Comparison of ENCODE assay signal across 13 cellular contexts in the genomic region with DNA sequence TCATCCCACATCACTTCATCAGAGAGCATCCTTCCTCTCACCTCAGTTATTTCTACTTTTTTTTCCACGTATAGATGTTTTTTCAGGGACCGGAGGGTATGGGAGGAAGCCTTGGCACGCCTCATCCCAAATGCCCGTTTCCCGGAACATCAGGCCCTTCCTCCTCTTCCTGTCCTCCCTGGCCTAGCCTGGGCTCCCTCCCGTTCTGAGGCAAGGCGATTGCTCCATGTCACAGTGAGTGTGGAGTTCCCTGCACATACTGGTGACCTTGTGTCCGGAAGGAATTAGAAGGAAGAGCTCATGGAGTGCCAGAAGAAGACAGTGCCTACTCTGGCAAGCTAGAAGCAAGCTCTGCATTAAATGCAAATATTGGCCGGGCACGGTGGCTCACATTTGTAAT. TPM values are rescaled to one million over a fixed set of nuclear protein-coding genes. Genes with fewer than 3 reads are reported as not detected.
DNase-seq lines count a peak whose midpoint lies in the region; FAIRE-seq and TF ChIP-seq lines count a peak whose summit lies in the region.
"Had no signal": no experiment of that assay in that cellular context is flagged by ENCODE, and none has a peak within 500 bp of the region (broad histone marks: within the 10 kb centered on the region; RNA-seq: fewer than 3 reads in every experiment).

No MANE protein-coding gene starts in this region.

- no peak overlapping the region for H3K9ac ChIP-seq in Loucy (ENCODE audit: low read depth, low read length, poor library complexity, severe bottlenecking)

- no peaks in the 10 kb centered on the region for H3F3A ChIP-seq in Loucy (ENCODE audit: low read depth)

- H2AFZ ChIP-seq in Loucy (ENCODE audit: low read length) = no peak overlapping the region

- no peak for DNase-seq in Caco-2
- no peak for DNase-seq in chondrocyte (ENCODE audit: low spot score)
- DNase-seq in osteocyte (ENCODE audit: extremely low spot score, unreplicated experiment) = no peak
- no peak for DNase-seq in mesenteric fat pad (ENCODE audit: low spot score)
- no peak for DNase-seq in GM19239 (ENCODE audit: insufficient read length, low spot score)
- DNase-seq in dedifferentiated amniotic fluid mesenchymal stem cell (ENCODE audit: extremely low spot score) = no peak
- DNase-seq: effector CD8-positive, alpha-beta T cell; gastrocnemius medialis; nephron progenitor cell; NK-92 treated with Interleukin-12 subunit alpha and Interleukin-12 subunit beta, amount 100 ng/mL, for 24 hours; SJCRH30 had no signal

- H3K9me3 Mint-ChIP-seq in Caco-2 (ENCODE audit: unreplicated experiment) (no peaks in the 10 kb centered on the region), chondrocyte (ENCODE audit: low read depth) (no peaks in the 10 kb centered on the region), osteocyte (ENCODE audit: unreplicated experiment) (no peaks in the 10 kb centered on the region)

- H3K36me3 ChIP-seq in Caco-2 (ENCODE audit: control insufficient read depth, insufficient read depth, low read length) = peaks cover 2% of the 10 kb centered on the region
- no peaks in the 10 kb centered on the region for H3K36me3 ChIP-seq in Loucy (ENCODE audit: insufficient read depth, low read length)
- H3K36me3 ChIP-seq: gastrocnemius medialis had no signal

- CTCF ChIA-PET in Caco-2 (lab: Charles Lee) = no interaction called here

- H3K36me3 Mint-ChIP-seq in Caco-2 (ENCODE audit: insufficient read depth, unreplicated experiment) (peaks cover 27% of the 10 kb centered on the region), chondrocyte (ENCODE audit: low read depth) (no peaks in the 10 kb centered on the region), osteocyte (ENCODE audit: unreplicated experiment) (peaks cover 8% of the 10 kb centered on the region)

- TSS peak; percentile 24 for BruUV-seq in Caco-2 (replicated peaks; lab: Mats Ljungman, UMichigan)

- FAIRE-seq in GM19239 (lab: Jason Lieb, UNC) = no peak
- FAIRE-seq: keratinocyte had no signal

- peak overlapping the region; percentile 65 for H3K4me2 ChIP-seq in Loucy (ENCODE audit: low read depth, low read length, poor library complexity, severe bottlenecking)

- intact Hi-C loops in Caco-2 (cut with micrococcal nuclease; ENCODE audit: unreplicated experiment) = loop anchor here (2.0 kb wide), 2 partner anchors 29 to 67 kb away; a partner anchor contains a TSS

- POLR2A ChIA-PET in Caco-2 (lab: Charles Lee) = no interaction called here

- no peaks in the 10 kb centered on the region for H3K27me3 Mint-ChIP-seq in Caco-2 (ENCODE audit: insufficient read depth, unreplicated experiment)
- H3K27me3 Mint-ChIP-seq in chondrocyte (ENCODE audit: low read depth) = no peaks in the 10 kb centered on the region
- H3K27me3 Mint-ChIP-seq in osteocyte (ENCODE audit: unreplicated experiment) = no peaks in the 10 kb centered on the region

- TF ChIP-seq CTCF in Caco-2 (IDR thresholded peaks at IDR 0.05; ENCODE audit: insufficient read depth in 1 of 2, low read depth in 1 of 2, low read length in 1 of 2, severe bottlenecking in 1 of 2, unreplicated experiment in 1 of 2) = no peak
- TF ChIP-seq CTCF in Loucy (conservative IDR thresholded peaks at IDR 0.05; ENCODE audit: low read length) = no peak
- TF ChIP-seq CTCF in chondrocyte (IDR thresholded peaks at IDR 0.05) = no peak
- TF ChIP-seq CTCF in osteocyte (IDR thresholded peaks at IDR 0.05) = no peak

- H3K4me1 Mint-ChIP-seq in Caco-2 (ENCODE audit: low read depth, unreplicated experiment) (no peaks in the 10 kb centered on the region), chondrocyte (ENCODE audit: low read depth) (peaks cover 33% of the 10 kb centered on the region), osteocyte (ENCODE audit: unreplicated experiment) (peaks cover 35% of the 10 kb centered on the region)

- H3K27me3 ChIP-seq in Caco-2 (replicated peaks; ENCODE audit: control insufficient read depth, insufficient read depth, low read length) (no peaks in the 10 kb centered on the region), Loucy (ENCODE audit: insufficient read depth, low read length, poor library complexity, severe bottlenecking) (no peaks in the 10 kb centered on the region)
- H3K27me3 ChIP-seq: gastrocnemius medialis, SJCRH30 had no signal

- H3K9me3 ChIP-seq in Caco-2 (no peaks in the 10 kb centered on the region), Loucy (ENCODE audit: insufficient read depth, low read depth, low read length) (no peaks in the 10 kb centered on the region)
- H3K9me3 ChIP-seq: gastrocnemius medialis, SJCRH30 had no signal

- peak overlapping the region; percentile 90 for H3K4me3 Mint-ChIP-seq in Caco-2 (ENCODE audit: unreplicated experiment)
- peak overlapping the region; percentile 97 for H3K4me3 Mint-ChIP-seq in chondrocyte (ENCODE audit: unreplicated experiment)
- H3K4me3 Mint-ChIP-seq in osteocyte (ENCODE audit: unreplicated experiment) = no peak overlapping the region
- H3K4me3 Mint-ChIP-seq: nephron progenitor cell had no signal

- H3K9me2 ChIP-seq in Loucy (replicated peaks; ENCODE audit: low read depth, low read length) = no peaks in the 10 kb centered on the region

- H3K4me1 ChIP-seq in Caco-2 (0 out of 2 replicates have a peak, but pooled peaks cover 3% of the 10 kb centered on the region), Loucy (ENCODE audit: insufficient read depth, low read length, poor library complexity, severe bottlenecking) (peaks cover 39% of the 10 kb centered on the region)

- H3K27ac Mint-ChIP-seq in Caco-2 (ENCODE audit: unreplicated experiment) (no peak overlapping the region), chondrocyte (ENCODE audit: unreplicated experiment) (peak overlapping the region; percentile 41), osteocyte (ENCODE audit: unreplicated experiment) (peak overlapping the region; percentile 96)
- H3K27ac Mint-ChIP-seq: nephron progenitor cell had no signal

- H3K4me3 ChIP-seq in Caco-2 (ENCODE audit: low read depth, low read length) (no peak overlapping the region), Loucy (ENCODE audit: low read length, poor library complexity, severe bottlenecking) (no peak overlapping the region)

- H4K20me1 ChIP-seq in Loucy (ENCODE audit: insufficient read depth, low read length, poor library complexity, severe bottlenecking) = peaks cover 33% of the 10 kb centered on the region

- H3K79me2 ChIP-seq in Loucy (ENCODE audit: insufficient read depth, low read length) = peaks cover 38% of the 10 kb centered on the region

RNA-seq across cellular contexts. Expression of a gene that starts 1.1 kb away (rescaled TPM):
- 8.1 and 9.0 TPM in 2 replicates for total RNA-seq in Caco-2 (2022)
- total RNA-seq in chondrocyte = 13.0 to 14.2 TPM (median 13.6 TPM) in 3 replicates
- total RNA-seq in osteocyte = 18.2 and 18.3 TPM in 2 replicates
- total RNA-seq in mesenteric fat pad = 5.4 TPM

RNA-seq across cellular contexts. Expression of a gene that starts 18.7 kb away (rescaled TPM):
- total RNA-seq in Caco-2 (2022) (0.48 TPM in 1 of 2 replicates, not detected in the other), chondrocyte (0.45 TPM in 1 of 3 replicates, not detected in the others), osteocyte (1.3 and 1.6 TPM in 2 replicates), mesenteric fat pad (35.0 TPM)

RNA-seq across cellular contexts. Expression of a gene that starts 37.1 kb away (rescaled TPM):
- 48.5 and 49.4 TPM in 2 replicates for total RNA-seq in Caco-2 (2022)
- total RNA-seq in chondrocyte = 36.2 to 43.8 TPM (median 37.7 TPM) in 3 replicates
- total RNA-seq in osteocyte = 49.2 and 49.9 TPM in 2 replicates
- total RNA-seq in mesenteric fat pad = 35.0 TPM

RNA-seq across cellular contexts. Expression of a gene that starts 57.5 kb away (rescaled TPM):
- total RNA-seq in Caco-2 (2022) (0.54 and 0.84 TPM in 2 replicates), chondrocyte (20.1 to 213 TPM (median 199 TPM) in 3 replicates), osteocyte (8.1 and 9.9 TPM in 2 replicates), mesenteric fat pad (21.8 TPM)

Comparison
In these comparisons a context has a peak if more than half of its experiments do, and no peak if none do; other contexts are left out.
1. RNA of a gene that starts 18.7 kb away (total RNA-seq): 35.0 TPM in mesenteric fat pad (single experiment); 1.3 to 1.6 TPM in osteocyte, 0.48 TPM in Caco-2 and 0.45 TPM in chondrocyte; every median in the first group is over 10 times any median in the second.